In genomic region chr2:200587007-200587616, GRCh38 we compare ENCODE assay signal across 15 cellular contexts. TPM values are rescaled to one million over a fixed set of nuclear protein-coding genes. Genes with fewer than 3 reads are reported as not detected.
DNase-seq lines count a peak whose midpoint lies in the region; ATAC-seq, FAIRE-seq and TF ChIP-seq lines count a peak whose summit lies in the region.
"Had no signal": no experiment of that assay in that cellular context is flagged by ENCODE, and none has a peak within 500 bp of the region (broad histone marks: within the 10 kb centered on the region; RNA-seq: fewer than 3 reads in every experiment).

No MANE protein-coding gene starts in this region.

- H3K27me3 Mint-ChIP-seq in brain = peaks cover 25% of the 10 kb centered on the region

- H2BK5ac ChIP-seq in mesenchymal stem cell (ENCODE audit: low read depth, low read length, poor library complexity, severe bottlenecking) = no peak overlapping the region

- no peak overlapping the region for H3K4me2 ChIP-seq in mesenchymal stem cell (ENCODE audit: low read length, poor library complexity, severe bottlenecking)

- DNase-seq in HTR-8/SVneo (ENCODE audit: insufficient read length, low spot score) (no peak), mesenchymal stem cell (no peak), tibial nerve (ENCODE audit: low spot score in 2 of 2) (no peak), 8988T (no peak)
- DNase-seq: activated CD4-positive, alpha-beta T cell treated with anti-CD3 and anti-CD28 coated beads, Interleukin-2, amount 50 U/mL, for 48 hours; cortex of kidney; NCI-H446 treated with DMSO at 0.1 percent for 48 hours had no signal

- no peaks in the 10 kb centered on the region for H3K27me3 ChIP-seq in mesenchymal stem cell (ENCODE audit: control insufficient read depth in 1 of 2, insufficient read depth in 1 of 2, low read length in 2 of 2)
- no peaks in the 10 kb centered on the region for H3K27me3 ChIP-seq in tibial nerve
- H3K27me3 ChIP-seq: right atrium auricular region had no signal

- TF ChIP-seq EP300 in tibial nerve (IDR thresholded peaks at IDR 0.05) = no peak

- no peak for TF ChIP-seq POLR2A in tibial nerve (IDR thresholded peaks at IDR 0.05)

- no peak overlapping the region for H3K23ac ChIP-seq in mesenchymal stem cell (ENCODE audit: low read length in 2 of 2)

- no peak overlapping the region for H4K8ac ChIP-seq in mesenchymal stem cell (ENCODE audit: low read length)

- no peaks in the 10 kb centered on the region for H3K36me3 Mint-ChIP-seq in brain

- TF ChIP-seq CTCF in brain (conservative IDR thresholded peaks at IDR 0.05) (no peak), tibial nerve (IDR thresholded peaks at IDR 0.05) (no peak)

- 93% methylated on average over 5 of the region's 9 CpGs for WGBS in mesenchymal stem cell
- WGBS in tibial nerve, 2 donors = 91 to 92% methylated on average over 9 of the region's 9 CpGs

- no peak overlapping the region for H2AFZ ChIP-seq in mesenchymal stem cell (ENCODE audit: low read depth, low read length)

- H3K9me3 Mint-ChIP-seq in brain = no peaks in the 10 kb centered on the region
- H3K9me3 Mint-ChIP-seq: activated T-helper 1 cell treated with anti-CD3 and anti-CD28 coated beads, Interleukin-12 subunit alpha, Interleukin-12 subunit beta, Interleukin-2, Interleukin-4 antibody, amounts not matched to agents 30 ng/mL and 10 ng/mL and 1 ng/mL, durations not matched to agents 14 hours and 24 hours and 36 hours; nephron had no signal

- FAIRE-seq in HTR-8/SVneo (lab: Jason Lieb, UNC) = peak; percentile 51
- FAIRE-seq: GM12891 had no signal

- no peak overlapping the region for H3K18ac ChIP-seq in mesenchymal stem cell (ENCODE audit: low read depth in 1 of 2, low read length in 2 of 2)

- no peak overlapping the region for H3K27ac Mint-ChIP-seq in brain
- H3K27ac Mint-ChIP-seq: activated T-helper 1 cell treated with anti-CD3 and anti-CD28 coated beads, Interleukin-12 subunit alpha, Interleukin-12 subunit beta, Interleukin-2, Interleukin-4 antibody, amounts not matched to agents 30 ng/mL and 10 ng/mL and 1 ng/mL, durations not matched to agents 14 hours and 24 hours and 36 hours had no signal

- no peak overlapping the region for H3K27ac ChIP-seq in mesenchymal stem cell (ENCODE audit: low read length, poor library complexity, severe bottlenecking)
- H3K27ac ChIP-seq in tibial nerve = peak overlapping the region in 3 of 4 donors; percentile 79 to 88 (median 84)
- H3K27ac ChIP-seq: C4-2B had no signal

- H3K79me1 ChIP-seq in mesenchymal stem cell (replicated peaks; ENCODE audit: low read length, poor library complexity, severe bottlenecking) = no peaks in the 10 kb centered on the region

- no peak overlapping the region for H2BK12ac ChIP-seq in mesenchymal stem cell (ENCODE audit: low read length in 2 of 2)

- no peak overlapping the region for H2BK15ac ChIP-seq in mesenchymal stem cell (ENCODE audit: low read depth, poor library complexity, severe bottlenecking)

- peak overlapping the region in 3 of 5 experiments; percentile 20 to 38 (median 31) for H3K4me3 Mint-ChIP-seq in brain

- H2BK120ac ChIP-seq in mesenchymal stem cell (ENCODE audit: low read depth, low read length) = no peak overlapping the region

- H3K4me1 Mint-ChIP-seq in brain = peaks cover 8% of the 10 kb centered on the region

- peak overlapping the region; percentile 90 for H3K9ac ChIP-seq in mesenchymal stem cell (ENCODE audit: low read length)

- H3K4me3 ChIP-seq in mesenchymal stem cell (ENCODE audit: insufficient read depth in 1 of 2, low read depth in 1 of 2, low read length in 2 of 2) (peak overlapping the region in 1 of 2 experiments; percentile 84), tibial nerve (peak overlapping the region in 3 of 4 donors; percentile 47 to 59 (median 56))

- H2AK5ac ChIP-seq in mesenchymal stem cell (ENCODE audit: low read length, severe bottlenecking) = no peak overlapping the region

- H3K36me3 ChIP-seq in mesenchymal stem cell (ENCODE audit: control insufficient read depth in 1 of 2, insufficient read depth in 2 of 2, low read depth in 1 of 2, low read length in 2 of 2) (peaks cover 0 to 4% of the 10 kb centered on the region in 2 experiments), tibial nerve (no peaks in the 10 kb centered on the region)
- H3K36me3 ChIP-seq: right atrium auricular region had no signal

- H3K4me1 ChIP-seq in mesenchymal stem cell (ENCODE audit: control insufficient read depth, insufficient read depth, low read depth, low read length) (peaks cover 4% of the 10 kb centered on the region), tibial nerve (peaks cover 0 to 17% (median 0%) of the 10 kb centered on the region in 4 donors)

- ATAC-seq in HG02884 (IDR thresholded peaks at IDR 0.05; ENCODE audit: unreplicated experiment) (no peak), HG03469 (IDR thresholded peaks at IDR 0.05; ENCODE audit: unreplicated experiment) (no peak)

- no peak overlapping the region for H3K14ac ChIP-seq in mesenchymal stem cell (ENCODE audit: low read length in 2 of 2)

- H3K4ac ChIP-seq in mesenchymal stem cell (ENCODE audit: low read depth in 1 of 2, low read length in 2 of 2) = no peak overlapping the region

- H4K91ac ChIP-seq in mesenchymal stem cell (ENCODE audit: low read length) = no peak overlapping the region

- no peaks in the 10 kb centered on the region for H3K9me3 ChIP-seq in mesenchymal stem cell (ENCODE audit: control insufficient read depth, low read length)
- H3K9me3 ChIP-seq in tibial nerve = no peaks in the 10 kb centered on the region
- H3K9me3 ChIP-seq: right atrium auricular region had no signal

RNA-seq across cellular contexts. Expression of gene AOX1, which starts 1.3 kb away (rescaled TPM):
- polyA plus RNA-seq in brain (ENCODE audit: insufficient read depth, low read depth, low replicate concordance) = 0.44 TPM
- polyA plus RNA-seq in mesenchymal stem cell (2013, experiment 1 of 2) = 1.1 TPM
- 0.99 TPM for polyA plus RNA-seq in mesenchymal stem cell (2013, experiment 2 of 2)
- 100 to 1,000 TPM in 3 of 4 donors, 10 to 100 TPM in 1; 87.3 to 221 (median 135) TPM for total RNA-seq in tibial nerve
